In the genomic region with DNA sequence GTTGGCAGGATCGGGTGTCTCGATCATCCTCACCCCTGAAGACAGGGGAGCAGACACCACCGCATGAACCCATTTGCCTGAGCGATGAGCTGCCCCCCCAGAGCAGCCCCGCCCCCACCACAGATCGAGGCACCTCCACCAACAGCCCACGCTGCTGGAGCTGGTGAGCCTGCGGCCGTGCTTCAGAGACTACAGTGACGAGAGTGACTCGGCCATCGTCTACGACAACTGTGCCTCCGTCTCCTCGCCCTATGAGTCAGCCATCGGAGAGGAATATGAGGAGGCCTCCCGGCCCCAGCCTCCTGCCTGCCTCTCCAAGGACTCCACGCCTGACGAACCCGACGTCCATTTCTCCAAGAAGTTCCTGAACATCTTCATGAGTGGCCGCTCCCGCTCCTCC, we compare ENCODE assay signal across 6 cellular contexts. TPM values are rescaled to one million over a fixed set of nuclear protein-coding genes. Genes with fewer than 3 reads are reported as not detected.
A peak's percentile ranks its signal among the peaks of the same experiment; 100 is the strongest.
DNase-seq lines count a peak whose midpoint lies in the region; ATAC-seq and TF ChIP-seq lines count a peak whose summit lies in the region.
"Not testable (repeated sequence)": the region's sequence is repeated elsewhere in the genome, so short reads cannot be mapped to it uniquely, and the experiment has no call there.

No MANE protein-coding gene starts in this region.

- not testable (repeated sequence) for H3K27ac Mint-ChIP-seq in H9, WTC11, endodermal cell

- not testable (repeated sequence) for H3K4me3 Mint-ChIP-seq in H9, endodermal cell
- 0 out of 2 replicates have a peak overlapping the region, but pooled peaks have one; percentile 8 for H3K4me3 Mint-ChIP-seq in WTC11

- not testable (repeated sequence) for H3K23me2 ChIP-seq in H9 (ENCODE audit: insufficient read length, low read depth, low read length, poor library complexity, severe bottlenecking)

- H3K36me3 Mint-ChIP-seq in H9 (ENCODE audit: insufficient read depth in 1 of 3, low read depth in 3 of 3); WTC11; endodermal cell (ENCODE audit: low read depth): not testable (repeated sequence)

- H3K79me1 ChIP-seq in H9 (ENCODE audit: insufficient read depth, low read depth, low read length, poor library complexity, severe bottlenecking); mesendoderm (ENCODE audit: low read length): not testable (repeated sequence)

- H3K4ac ChIP-seq in H9 (ENCODE audit: low read depth, low read length); mesendoderm (ENCODE audit: low read depth, low read length): not testable (repeated sequence)

- peak; percentile 50 for ATAC-seq in WTC11
- peak; percentile 15 to 41 for ATAC-seq in right cardiac atrium
- peak; percentile 57 for ATAC-seq in aorta (ENCODE audit: low FRiP score)

- CTCF ChIA-PET in WTC11 (lab: Charles Lee) = not testable (repeated sequence)

- H3K9ac ChIP-seq in H9 (ENCODE audit: extremely low read depth, insufficient read length, low read length); endodermal cell (ENCODE audit: extremely low read depth, low read length, poor library complexity, severe bottlenecking); mesendoderm (ENCODE audit: low read length): not testable (repeated sequence)

- H3K23ac ChIP-seq in H9 (ENCODE audit: insufficient read length, low read depth, low read length); mesendoderm (ENCODE audit: low read length): not testable (repeated sequence)

- H2BK5ac ChIP-seq in H9 (ENCODE audit: insufficient read length, low read length); mesendoderm (ENCODE audit: low read length): not testable (repeated sequence)

- not testable (repeated sequence) for H4K8ac ChIP-seq in H9 (replicated peaks; ENCODE audit: insufficient read length, low read depth, low read length); mesendoderm (ENCODE audit: low read depth, low read length)

- not testable (repeated sequence) for H4K91ac ChIP-seq in H9 (ENCODE audit: insufficient read length, low read depth, low read length)

- not testable (repeated sequence) for H3K4me3 ChIP-seq in endodermal cell (ENCODE audit: low read length); right cardiac atrium (ENCODE audit: low read length); mesendoderm (ENCODE audit: low read length); aorta (ENCODE audit: low read length in 2 of 2)

- not testable (repeated sequence) for H3K4me1 ChIP-seq in H9 (ENCODE audit: insufficient read depth, low read length); endodermal cell (ENCODE audit: control insufficient read depth, insufficient read depth, low read length); right cardiac atrium (ENCODE audit: control insufficient read depth, insufficient read depth, low read length); mesendoderm (ENCODE audit: control insufficient read depth, low read depth, low read length); aorta (ENCODE audit: control insufficient read depth in 1 of 2, insufficient read depth in 2 of 2, low read length in 2 of 2)

- H3T11ph ChIP-seq in H9 (ENCODE audit: low read length) = not testable (repeated sequence)

- not testable (repeated sequence) for H2BK15ac ChIP-seq in H9 (ENCODE audit: low read depth, low read length); mesendoderm (replicated peaks; ENCODE audit: low read depth)

- POLR2A ChIA-PET in WTC11 (lab: Charles Lee) = not testable (repeated sequence)

- not testable (repeated sequence) for H3K9me3 ChIP-seq in H9 (ENCODE audit: control insufficient read depth, low read depth, low read length); endodermal cell (ENCODE audit: control insufficient read depth, low read length); right cardiac atrium (ENCODE audit: control insufficient read depth, low read length); aorta (ENCODE audit: control insufficient read depth, low read length)

- not testable (repeated sequence) for H3K4me2 ChIP-seq in H9 (ENCODE audit: insufficient read depth, insufficient read length, low read length); mesendoderm (ENCODE audit: low read length)

- intact Hi-C loops in right cardiac atrium (cut with DNase I); aorta (cut with DNase I): not testable (repeated sequence)

- not testable (repeated sequence) for H3K56ac ChIP-seq in H9 (ENCODE audit: insufficient read length, low read depth, low read length)
- peak overlapping the region; percentile 34 for H3K56ac ChIP-seq in mesendoderm (ENCODE audit: low read length)

- H2BK12ac ChIP-seq in H9 (ENCODE audit: insufficient read length, low read depth, low read length) = not testable (repeated sequence)

- peaks cover 4 to 10% of the 10 kb centered on the region in 2 experiments; a peak in 2 of 5 replicates for H3K9me3 Mint-ChIP-seq in H9
- not testable (repeated sequence) for H3K9me3 Mint-ChIP-seq in WTC11, endodermal cell

- H3K27me3 Mint-ChIP-seq in H9 (ENCODE audit: low read depth); WTC11 (ENCODE audit: low read depth); endodermal cell (ENCODE audit: insufficient read depth): not testable (repeated sequence)

- not testable (repeated sequence) for H3K79me2 ChIP-seq in H9 (ENCODE audit: insufficient read depth, low read length); mesendoderm (ENCODE audit: control insufficient read depth, insufficient read depth, low read length)

- not testable (repeated sequence) for H3K14ac ChIP-seq in H9 (ENCODE audit: insufficient read depth, low read length)

- H3K18ac ChIP-seq in H9 (ENCODE audit: insufficient read length, low read depth, low read length); mesendoderm (ENCODE audit: low read length): not testable (repeated sequence)

- DNase-seq in H9 (peak; percentile 50), endodermal cell (peak; percentile 59), mesendoderm (peak; percentile 42)
- not testable (repeated sequence) for DNase-seq in WTC11 (ENCODE audit: low spot score); right cardiac atrium; aorta

- no CpG with 5 or more reads among the region's 23 CpGs for WGBS in H9 (ENCODE audit: extremely low coverage, insufficient read length, low lambda C conversion rate)
- 92 to 95% methylated on average over 5 to 8 of the region's 23 CpGs for WGBS in endodermal cell (ENCODE audit: insufficient coverage in 1 of 2, insufficient read length in 1 of 2), 2 experiments
- 93% methylated on average over 12 of the region's 23 CpGs for WGBS in right cardiac atrium
- WGBS in mesendoderm (ENCODE audit: extremely low coverage, insufficient coverage, low lambda C conversion rate) = no CpG with 5 or more reads among the region's 23 CpGs
- 91 to 92% methylated on average over 10 to 14 of the region's 23 CpGs for WGBS in aorta, 2 donors

- not testable (repeated sequence) for H3K36me3 ChIP-seq in endodermal cell (ENCODE audit: control insufficient read depth, insufficient read depth, low read length); mesendoderm (ENCODE audit: control insufficient read depth, insufficient read depth, low read length); aorta (ENCODE audit: control insufficient read depth in 1 of 2, insufficient read depth in 2 of 2, low read length in 1 of 2)

- not testable (repeated sequence) for H2BK120ac ChIP-seq in H9 (ENCODE audit: low read depth, low read length, poor library complexity, severe bottlenecking); mesendoderm (ENCODE audit: low read depth, low read length)

- H3K27ac ChIP-seq in H9 (ENCODE audit: insufficient read length, low read depth, low read length); endodermal cell (ENCODE audit: low read depth, low read length); right cardiac atrium (ENCODE audit: low read length); mesendoderm (ENCODE audit: low read depth, low read length); aorta (ENCODE audit: low read depth in 1 of 2, low read length in 2 of 2): not testable (repeated sequence)

- H2AK5ac ChIP-seq in H9 (ENCODE audit: insufficient read length, low read length); mesendoderm (ENCODE audit: low read length): not testable (repeated sequence)

- H4K20me1 ChIP-seq in H9 (ENCODE audit: control insufficient read depth, insufficient read depth, insufficient read length) = not testable (repeated sequence)

- not testable (repeated sequence) for H2BK20ac ChIP-seq in H9 (ENCODE audit: low read depth, low read length, poor library complexity, severe bottlenecking)

- not testable (repeated sequence) for H3K4me1 Mint-ChIP-seq in H9, WTC11, endodermal cell

- H3K27me3 ChIP-seq in H9 (ENCODE audit: insufficient read depth, low read length); endodermal cell (ENCODE audit: control insufficient read depth, insufficient read depth, low read length, poor library complexity, severe bottlenecking); right cardiac atrium (ENCODE audit: control insufficient read depth, insufficient read depth); mesendoderm (ENCODE audit: insufficient read depth, low read length, poor library complexity); aorta (ENCODE audit: control insufficient read depth in 1 of 2, insufficient read depth in 2 of 2, low read length in 1 of 2): not testable (repeated sequence)

- not testable (repeated sequence) for TF ChIP-seq CTCF in H9 (conservative IDR thresholded peaks at IDR 0.05); WTC11 (IDR thresholded peaks at IDR 0.05); endodermal cell (conservative IDR thresholded peaks at IDR 0.05)

- not testable (repeated sequence) for H2AFZ ChIP-seq in H9 (ENCODE audit: low read length)

- not testable (repeated sequence) for H4K5ac ChIP-seq in H9 (ENCODE audit: insufficient read length, low read depth, low read length); mesendoderm (ENCODE audit: low read length)

RNA-seq across cellular contexts. Expression of a gene that starts 50.7 kb away (rescaled TPM):
- total RNA-seq in H9 (2021) = 110 and 114 TPM in 2 replicates
- 66.4 to 72.7 TPM (median 68.5 TPM) in 3 replicates for total RNA-seq in WTC11 (2021)
- 100 to 1,000 TPM; 137 to 144 TPM for total RNA-seq in endodermal cell
- polyA plus RNA-seq in endodermal cell (2013, experiment 1 of 2) = 51.0 TPM
- polyA plus RNA-seq in endodermal cell (2013, experiment 2 of 2) = 47.0 TPM
- 10 to 100 TPM; 36.2 to 53.8 (median 43.7) TPM for total RNA-seq in right cardiac atrium
- polyA plus RNA-seq in right cardiac atrium = 15.9 TPM
- polyA plus RNA-seq in mesendoderm (2013, experiment 1 of 2) = 34.9 TPM
- polyA plus RNA-seq in mesendoderm (2013, experiment 2 of 2) = 34.7 TPM
- total RNA-seq in aorta = 100 to 1,000 TPM in 1 of 2 donors, 10 to 100 TPM in 1; 94.1 to 109 TPM
- polyA plus RNA-seq in aorta = 10 to 100 TPM in 1 of 2 donors, 1 to 10 TPM in 1; 6.5 to 18.7 TPM

RNA-seq across cellular contexts. Expression of a gene that starts 51.0 kb away (rescaled TPM):
- total RNA-seq in H9 (2021) = 1.9 and 2.0 TPM in 2 replicates
- total RNA-seq in WTC11 (2021) = 0.69 to 0.83 TPM (median 0.78 TPM) in 3 replicates
- total RNA-seq in endodermal cell = 1 to 10 TPM; 4.9 to 5.6 TPM
- polyA plus RNA-seq in endodermal cell (2013, experiment 1 of 2) = 2.7 TPM
- 2.7 TPM for polyA plus RNA-seq in endodermal cell (2013, experiment 2 of 2)
- total RNA-seq in right cardiac atrium = 1 to 10 TPM; 1.3 to 2.0 (median 1.7) TPM
- 0.91 TPM for polyA plus RNA-seq in right cardiac atrium
- polyA plus RNA-seq in mesendoderm (2013, experiment 1 of 2) = 1.2 TPM
- polyA plus RNA-seq in mesendoderm (2013, experiment 2 of 2) = 1.3 TPM
- 1 to 10 TPM; 5.1 to 7.7 TPM for total RNA-seq in aorta
- polyA plus RNA-seq in aorta = 1 to 10 TPM; 1.0 to 1.7 TPM
